11 cellular contexts compared by ENCODE assay signal in genomic region chr13:110942248-110942981, GRCh38. TPM values are rescaled to one million over a fixed set of nuclear protein-coding genes. Genes with fewer than 3 reads are reported as not detected.
DNase-seq lines count a peak whose midpoint lies in the region; ATAC-seq and TF ChIP-seq lines count a peak whose summit lies in the region.
"Had no signal": no experiment of that assay in that cellular context is flagged by ENCODE, and none has a peak within 500 bp of the region (broad histone marks: within the 10 kb centered on the region; RNA-seq: fewer than 3 reads in every experiment).

No MANE protein-coding gene starts in this region.

- H3K4me3 Mint-ChIP-seq in endothelial cell (ENCODE audit: unreplicated experiment) = no peak overlapping the region

- H3K27me3 Mint-ChIP-seq in endothelial cell (ENCODE audit: unreplicated experiment) = peaks cover 4% of the 10 kb centered on the region

- ATAC-seq in GM19468 (IDR thresholded peaks at IDR 0.05; ENCODE audit: extremely low read depth, unreplicated experiment) (peak; percentile 28), HG03457 (IDR thresholded peaks at IDR 0.05; ENCODE audit: unreplicated experiment) (peak; percentile 66)
- ATAC-seq: SK-N-SH treated with all-trans-retinoic acid at 6 μM for 48 hours had no signal

- H3K9me3 Mint-ChIP-seq in endothelial cell (ENCODE audit: unreplicated experiment) = peaks cover under 1% of the 10 kb centered on the region

- no peak for TF ChIP-seq CTCF in endothelial cell (IDR thresholded peaks at IDR 0.05; ENCODE audit: unreplicated experiment)

- H3K4me1 Mint-ChIP-seq in endothelial cell (ENCODE audit: unreplicated experiment) = peaks cover 14% of the 10 kb centered on the region

- DNase-seq in ELR (ENCODE audit: low read depth) = peak; percentile 59
- DNase-seq in endothelial cell (ENCODE audit: low spot score) = no peak
- no peak for DNase-seq in DMS 273 (lab: John Stamatoyannopoulos, UW; ENCODE audit: unreplicated experiment)
- no peak for DNase-seq in NK-92 (lab: John Stamatoyannopoulos, UW; ENCODE audit: unreplicated experiment)
- no peak for DNase-seq in NK-92 treated with Interleukin-12 subunit alpha and Interleukin-12 subunit beta, amount 100 ng/mL, for 24 hours (lab: John Stamatoyannopoulos, UW)
- DNase-seq in NCI-H1930 (lab: John Stamatoyannopoulos, UW) = no peak
- DNase-seq: DND-41, KG1 had no signal

- H3K36me3 Mint-ChIP-seq in endothelial cell (ENCODE audit: low read depth, unreplicated experiment) = peaks cover 9% of the 10 kb centered on the region

- peak overlapping the region; percentile 8 for H3K27ac Mint-ChIP-seq in endothelial cell (ENCODE audit: unreplicated experiment)

RNA-seq across cellular contexts. Expression of gene ANKRD10, which starts 27.5 kb away (rescaled TPM):
- 160 TPM for total RNA-seq in endothelial cell (ENCODE audit: unreplicated experiment)
